Comparison of ENCODE assay signal across 12 cellular contexts in the genomic region with DNA sequence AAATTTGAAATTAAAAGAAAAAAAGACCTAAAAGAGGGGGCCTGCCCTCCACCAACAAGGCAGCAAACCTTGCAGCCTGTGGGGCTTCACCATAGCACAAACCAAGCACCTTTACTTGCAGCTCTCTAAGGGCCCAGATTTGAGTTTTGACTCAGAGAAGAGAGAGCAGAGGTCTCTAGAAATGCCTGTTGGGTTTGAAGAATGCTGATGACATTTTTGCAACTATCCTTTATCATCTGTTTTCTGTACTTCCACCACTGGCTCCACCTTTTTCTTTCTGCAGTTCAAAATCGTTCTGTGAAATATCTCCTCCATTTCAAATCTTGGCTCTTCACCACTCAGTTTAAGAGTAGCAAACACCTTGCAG.
DNase-seq lines count a peak whose midpoint lies in the region; ATAC-seq and TF ChIP-seq lines count a peak whose summit lies in the region.
"Had no signal": no experiment of that assay in that cellular context is flagged by ENCODE, and none has a peak within 500 bp of the region (broad histone marks: within the 10 kb centered on the region; RNA-seq: fewer than 3 reads in every experiment).

No MANE protein-coding gene starts in this region.

- peak; percentile 20 for DNase-seq in activated CD4-positive, alpha-beta T cell treated with anti-CD3 and anti-CD28 coated beads for 36 hours
- DNase-seq in activated CD4-positive, alpha-beta T cell treated with anti-CD3 and anti-CD28 coated beads for 4 hours, result no peak
- DNase-seq in RWPE2 (ENCODE audit: low spot score) (no peak), epithelial cell of prostate (ENCODE audit: low read depth, low spot score) (no peak), retinal pigment epithelial cell (ENCODE audit: low read depth) (no peak), NOMO-1 treated with dmso at 0.1 percent for 144 hours (lab: John Stamatoyannopoulos, UW; ENCODE audit: unreplicated experiment) (no peak)
- DNase-seq: ACHN; central memory CD4-positive, alpha-beta T cell; left lung; T1000 had no signal

- no peaks in the 10 kb centered on the region for H3K9me3 Mint-ChIP-seq in activated CD4-positive, alpha-beta T cell treated with anti-CD3 and anti-CD28 coated beads for 36 hours (ENCODE audit: low read depth)

- peaks cover 11% of the 10 kb centered on the region for H3K4me1 ChIP-seq in RWPE2 (ENCODE audit: insufficient read depth, poor library complexity, severe bottlenecking)

- H3K27ac ChIP-seq in RWPE2 (ENCODE audit: poor library complexity, severe bottlenecking), result peak overlapping the region; percentile 88
- H3K27ac ChIP-seq in epithelial cell of prostate, result peak overlapping the region; percentile 86
- H3K27ac ChIP-seq: left lung had no signal

- no peaks in the 10 kb centered on the region for H3K36me3 ChIP-seq in RWPE2 (ENCODE audit: low read depth)
- H3K36me3 ChIP-seq: left lung had no signal

- H3K9me3 ChIP-seq in RWPE2 (ENCODE audit: severe bottlenecking), result no peaks in the 10 kb centered on the region
- H3K9me3 ChIP-seq: left lung had no signal

- intact Hi-C loops in activated CD4-positive, alpha-beta T cell treated with anti-CD3 and anti-CD28 coated beads for 36 hours (cut with DNase I, micrococcal nuclease), result loop anchor here (2.0 to 10.0 kb wide), 4 partner anchors 16 to 84 kb away; a partner anchor contains a TSS

- no peak overlapping the region for H3K4me3 ChIP-seq in RWPE2 (ENCODE audit: severe bottlenecking)
- H3K4me3 ChIP-seq in retinal pigment epithelial cell (ENCODE audit: low read length), result peak overlapping the region; percentile 53

- H3K4me3 Mint-ChIP-seq in activated CD4-positive, alpha-beta T cell treated with anti-CD3 and anti-CD28 coated beads for 36 hours, result peak overlapping the region; percentile 67

- POLR2A ChIA-PET in activated CD4-positive, alpha-beta T cell treated with anti-CD3 and anti-CD28 coated beads for 36 hours (lab: Charles Lee), result interaction anchor here (1.0 kb wide), 1 partner anchor 9 kb away, joined by 3 read pairs; no protein-coding TSS in a partner anchor

- peak overlapping the region; percentile 78 for H3K27ac Mint-ChIP-seq in activated CD4-positive, alpha-beta T cell treated with anti-CD3 and anti-CD28 coated beads for 36 hours

- peaks cover 33% of the 10 kb centered on the region for H3K27me3 Mint-ChIP-seq in activated CD4-positive, alpha-beta T cell treated with anti-CD3 and anti-CD28 coated beads for 36 hours

- peak; percentile 66 for ATAC-seq in activated CD4-positive, alpha-beta T cell treated with anti-CD3 and anti-CD28 coated beads for 36 hours
- ATAC-seq in RWPE2 (ENCODE audit: low read depth), result no peak
- no peak for ATAC-seq in GM18511 (IDR thresholded peaks at IDR 0.05; ENCODE audit: unreplicated experiment)
- no peak for ATAC-seq in HG03378 (IDR thresholded peaks at IDR 0.05; ENCODE audit: unreplicated experiment)

- H3K36me3 Mint-ChIP-seq in activated CD4-positive, alpha-beta T cell treated with anti-CD3 and anti-CD28 coated beads for 36 hours (ENCODE audit: low read depth), result no peaks in the 10 kb centered on the region

- TF ChIP-seq CTCF in RWPE2 (IDR thresholded peaks at IDR 0.05; ENCODE audit: poor library complexity, severe bottlenecking) (no peak), retinal pigment epithelial cell (conservative IDR thresholded peaks at IDR 0.05; ENCODE audit: low read depth, low read length) (no peak)

- H3K27me3 ChIP-seq in RWPE2 (ENCODE audit: insufficient read depth, poor library complexity, severe bottlenecking), result no peaks in the 10 kb centered on the region

- H3K4me1 Mint-ChIP-seq in activated CD4-positive, alpha-beta T cell treated with anti-CD3 and anti-CD28 coated beads for 36 hours, result peaks cover 11% of the 10 kb centered on the region

- CTCF ChIA-PET in activated CD4-positive, alpha-beta T cell treated with anti-CD3 and anti-CD28 coated beads for 36 hours (lab: Charles Lee), result no interaction called here
